In the genomic region with DNA sequence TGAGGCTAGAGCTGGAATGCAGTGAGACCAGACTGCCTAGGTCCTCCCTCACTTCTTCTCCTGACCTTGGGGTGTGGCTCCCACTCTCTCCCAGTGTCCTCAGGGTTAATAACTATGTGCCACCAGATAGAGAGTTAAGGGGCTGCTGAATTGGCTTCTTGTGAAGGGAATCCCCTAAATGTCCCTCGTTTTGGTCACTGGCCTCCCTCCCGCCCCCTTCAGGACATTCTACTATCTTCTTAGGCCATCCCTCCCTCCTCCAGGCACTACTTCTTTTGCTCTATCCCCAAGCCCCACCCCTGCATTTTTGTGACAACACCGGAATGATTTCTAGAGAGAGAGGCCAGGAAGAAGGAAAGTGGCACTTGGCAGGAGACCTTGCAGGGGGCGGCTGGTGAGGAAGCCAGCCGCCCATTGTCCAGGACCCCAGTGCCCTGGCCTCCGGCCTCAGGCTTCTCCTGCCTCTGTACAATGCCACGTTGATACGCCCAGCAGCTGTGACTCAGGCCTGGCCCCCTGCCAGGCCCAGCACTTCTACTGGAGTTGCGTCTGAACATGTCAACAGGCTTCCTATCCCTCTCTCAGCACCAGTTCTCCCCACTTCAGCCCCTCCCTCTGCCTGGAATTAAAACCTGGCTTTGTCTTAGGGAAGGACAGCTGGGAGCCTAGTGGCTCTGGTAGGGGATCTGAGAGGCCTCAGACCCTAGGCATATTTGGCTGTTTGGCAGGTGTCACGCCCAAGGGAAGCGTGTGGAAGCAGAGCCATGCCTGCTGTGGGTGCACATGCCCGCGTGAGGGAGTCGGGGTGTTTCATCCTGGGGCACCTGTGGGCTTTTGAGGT, we compare ENCODE assay signal across 1 cellular context.
TF ChIP-seq lines count a peak whose summit lies in the region.

No MANE protein-coding gene starts in this region.

TF ChIP-seq in K562, 482 proteins besides CTCF, POLR2A, EP300 and RAD21 (continued from another document and continues in another):
- TF ChIP-seq SRSF1 (IDR thresholded peaks at IDR 0.05; ENCODE audit: low read depth, low read length) (no peak), CBFA2T3 (IDR thresholded peaks at IDR 0.05) (peak; percentile 50), TGIF2 (CRISPR knock-in tag; IDR thresholded peaks at IDR 0.05) (no peak), MEF2D (tag; conservative IDR thresholded peaks at IDR 0.05; ENCODE audit: low read depth) (no peak), RAD51 (IDR thresholded peaks at IDR 0.05; ENCODE audit: borderline replicate concordance, low read depth) (no peak), BRD4 (IDR thresholded peaks at IDR 0.05) (no peak), ZNF785 (CRISPR knock-in tag; IDR thresholded peaks at IDR 0.05) (no peak), LEF1 (IDR thresholded peaks at IDR 0.05) (0 out of 2 replicates have a peak, but pooled peaks have one; percentile 47), CTBP1 (IDR thresholded peaks at IDR 0.05; ENCODE audit: borderline replicate concordance) (peak; percentile 68), SMC3 (conservative IDR thresholded peaks at IDR 0.05; ENCODE audit: insufficient read depth, low read depth, low read length) (no peak), ZNF311 (CRISPR knock-in tag; IDR thresholded peaks at IDR 0.05) (no peak), ZNF124 (CRISPR knock-in tag; IDR thresholded peaks at IDR 0.05) (no peak), CHD4 (IDR thresholded peaks at IDR 0.05; ENCODE audit: insufficient read depth, insufficient replicate concordance, low read depth, low read length, poor library complexity, severe bottlenecking) (no peak), POLR2B (IDR thresholded peaks at IDR 0.05; ENCODE audit: low read depth, partially characterized antibody) (no peak), BRCA1 (IDR thresholded peaks at IDR 0.05) (no peak), BRCA1 (CRISPR knock-in tag; IDR thresholded peaks at IDR 0.05) (no peak), WHSC1 (IDR thresholded peaks at IDR 0.05; ENCODE audit: low read length) (no peak)
- TF ChIP-seq, protein P1, sequence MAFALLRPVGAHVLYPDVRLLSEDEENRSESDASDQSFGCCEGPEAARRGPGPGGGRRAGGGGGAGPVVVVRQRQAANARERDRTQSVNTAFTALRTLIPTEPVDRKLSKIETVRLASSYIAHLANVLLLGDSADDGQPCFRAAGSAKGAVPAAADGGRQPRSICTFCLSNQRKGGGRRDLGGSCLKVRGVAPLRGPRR (CRISPR knock-in tag; IDR thresholded peaks at IDR 0.05) = no peak
- TF ChIP-seq, protein P2, sequence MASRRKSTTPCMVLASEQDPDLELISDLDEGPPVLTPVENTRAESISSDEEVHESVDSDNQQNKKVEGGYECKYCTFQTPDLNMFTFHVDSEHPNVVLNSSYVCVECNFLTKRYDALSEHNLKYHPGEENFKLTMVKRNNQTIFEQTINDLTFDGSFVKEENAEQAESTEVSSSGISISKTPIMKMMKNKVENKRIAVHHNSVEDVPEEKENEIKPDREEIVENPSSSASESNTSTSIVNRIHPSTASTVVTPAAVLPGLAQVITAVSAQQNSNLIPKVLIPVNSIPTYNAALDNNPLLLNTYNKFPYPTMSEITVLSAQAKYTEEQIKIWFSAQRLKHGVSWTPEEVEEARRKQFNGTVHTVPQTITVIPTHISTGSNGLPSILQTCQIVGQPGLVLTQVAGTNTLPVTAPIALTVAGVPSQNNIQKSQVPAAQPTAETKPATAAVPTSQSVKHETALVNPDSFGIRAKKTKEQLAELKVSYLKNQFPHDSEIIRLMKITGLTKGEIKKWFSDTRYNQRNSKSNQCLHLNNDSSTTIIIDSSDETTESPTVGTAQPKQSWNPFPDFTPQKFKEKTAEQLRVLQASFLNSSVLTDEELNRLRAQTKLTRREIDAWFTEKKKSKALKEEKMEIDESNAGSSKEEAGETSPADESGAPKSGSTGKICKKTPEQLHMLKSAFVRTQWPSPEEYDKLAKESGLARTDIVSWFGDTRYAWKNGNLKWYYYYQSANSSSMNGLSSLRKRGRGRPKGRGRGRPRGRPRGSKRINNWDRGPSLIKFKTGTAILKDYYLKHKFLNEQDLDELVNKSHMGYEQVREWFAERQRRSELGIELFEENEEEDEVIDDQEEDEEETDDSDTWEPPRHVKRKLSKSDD (conservative IDR thresholded peaks at IDR 0.05; ENCODE audit: low read length) = no peak
- TF ChIP-seq, protein P3, sequence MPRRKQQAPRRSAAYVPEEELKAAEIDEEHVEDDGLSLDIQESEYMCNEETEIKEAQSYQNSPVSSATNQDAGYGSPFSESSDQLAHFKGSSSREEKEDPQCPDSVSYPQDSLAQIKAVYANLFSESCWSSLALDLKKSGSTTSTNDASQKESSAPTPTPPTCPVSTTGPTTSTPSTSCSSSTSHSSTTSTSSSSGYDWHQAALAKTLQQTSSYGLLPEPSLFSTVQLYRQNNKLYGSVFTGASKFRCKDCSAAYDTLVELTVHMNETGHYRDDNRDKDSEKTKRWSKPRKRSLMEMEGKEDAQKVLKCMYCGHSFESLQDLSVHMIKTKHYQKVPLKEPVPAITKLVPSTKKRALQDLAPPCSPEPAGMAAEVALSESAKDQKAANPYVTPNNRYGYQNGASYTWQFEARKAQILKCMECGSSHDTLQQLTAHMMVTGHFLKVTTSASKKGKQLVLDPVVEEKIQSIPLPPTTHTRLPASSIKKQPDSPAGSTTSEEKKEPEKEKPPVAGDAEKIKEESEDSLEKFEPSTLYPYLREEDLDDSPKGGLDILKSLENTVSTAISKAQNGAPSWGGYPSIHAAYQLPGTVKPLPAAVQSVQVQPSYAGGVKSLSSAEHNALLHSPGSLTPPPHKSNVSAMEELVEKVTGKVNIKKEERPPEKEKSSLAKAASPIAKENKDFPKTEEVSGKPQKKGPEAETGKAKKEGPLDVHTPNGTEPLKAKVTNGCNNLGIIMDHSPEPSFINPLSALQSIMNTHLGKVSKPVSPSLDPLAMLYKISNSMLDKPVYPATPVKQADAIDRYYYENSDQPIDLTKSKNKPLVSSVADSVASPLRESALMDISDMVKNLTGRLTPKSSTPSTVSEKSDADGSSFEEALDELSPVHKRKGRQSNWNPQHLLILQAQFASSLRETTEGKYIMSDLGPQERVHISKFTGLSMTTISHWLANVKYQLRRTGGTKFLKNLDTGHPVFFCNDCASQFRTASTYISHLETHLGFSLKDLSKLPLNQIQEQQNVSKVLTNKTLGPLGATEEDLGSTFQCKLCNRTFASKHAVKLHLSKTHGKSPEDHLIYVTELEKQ (CRISPR knock-in tag; IDR thresholded peaks at IDR 0.05) = no peak
- TF ChIP-seq, protein P4, sequence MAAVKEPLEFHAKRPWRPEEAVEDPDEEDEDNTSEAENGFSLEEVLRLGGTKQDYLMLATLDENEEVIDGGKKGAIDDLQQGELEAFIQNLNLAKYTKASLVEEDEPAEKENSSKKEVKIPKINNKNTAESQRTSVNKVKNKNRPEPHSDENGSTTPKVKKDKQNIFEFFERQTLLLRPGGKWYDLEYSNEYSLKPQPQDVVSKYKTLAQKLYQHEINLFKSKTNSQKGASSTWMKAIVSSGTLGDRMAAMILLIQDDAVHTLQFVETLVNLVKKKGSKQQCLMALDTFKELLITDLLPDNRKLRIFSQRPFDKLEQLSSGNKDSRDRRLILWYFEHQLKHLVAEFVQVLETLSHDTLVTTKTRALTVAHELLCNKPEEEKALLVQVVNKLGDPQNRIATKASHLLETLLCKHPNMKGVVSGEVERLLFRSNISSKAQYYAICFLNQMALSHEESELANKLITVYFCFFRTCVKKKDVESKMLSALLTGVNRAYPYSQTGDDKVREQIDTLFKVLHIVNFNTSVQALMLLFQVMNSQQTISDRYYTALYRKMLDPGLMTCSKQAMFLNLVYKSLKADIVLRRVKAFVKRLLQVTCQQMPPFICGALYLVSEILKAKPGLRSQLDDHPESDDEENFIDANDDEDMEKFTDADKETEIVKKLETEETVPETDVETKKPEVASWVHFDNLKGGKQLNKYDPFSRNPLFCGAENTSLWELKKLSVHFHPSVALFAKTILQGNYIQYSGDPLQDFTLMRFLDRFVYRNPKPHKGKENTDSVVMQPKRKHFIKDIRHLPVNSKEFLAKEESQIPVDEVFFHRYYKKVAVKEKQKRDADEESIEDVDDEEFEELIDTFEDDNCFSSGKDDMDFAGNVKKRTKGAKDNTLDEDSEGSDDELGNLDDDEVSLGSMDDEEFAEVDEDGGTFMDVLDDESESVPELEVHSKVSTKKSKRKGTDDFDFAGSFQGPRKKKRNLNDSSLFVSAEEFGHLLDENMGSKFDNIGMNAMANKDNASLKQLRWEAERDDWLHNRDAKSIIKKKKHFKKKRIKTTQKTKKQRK (IDR thresholded peaks at IDR 0.05; ENCODE audit: borderline replicate concordance, low read depth, low read length) = no peak
- TF ChIP-seq, protein P5, sequence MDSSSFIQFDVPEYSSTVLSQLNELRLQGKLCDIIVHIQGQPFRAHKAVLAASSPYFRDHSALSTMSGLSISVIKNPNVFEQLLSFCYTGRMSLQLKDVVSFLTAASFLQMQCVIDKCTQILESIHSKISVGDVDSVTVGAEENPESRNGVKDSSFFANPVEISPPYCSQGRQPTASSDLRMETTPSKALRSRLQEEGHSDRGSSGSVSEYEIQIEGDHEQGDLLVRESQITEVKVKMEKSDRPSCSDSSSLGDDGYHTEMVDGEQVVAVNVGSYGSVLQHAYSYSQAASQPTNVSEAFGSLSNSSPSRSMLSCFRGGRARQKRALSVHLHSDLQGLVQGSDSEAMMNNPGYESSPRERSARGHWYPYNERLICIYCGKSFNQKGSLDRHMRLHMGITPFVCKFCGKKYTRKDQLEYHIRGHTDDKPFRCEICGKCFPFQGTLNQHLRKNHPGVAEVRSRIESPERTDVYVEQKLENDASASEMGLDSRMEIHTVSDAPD (CRISPR knock-in tag; IDR thresholded peaks at IDR 0.05) = no peak
- TF ChIP-seq, protein P6, sequence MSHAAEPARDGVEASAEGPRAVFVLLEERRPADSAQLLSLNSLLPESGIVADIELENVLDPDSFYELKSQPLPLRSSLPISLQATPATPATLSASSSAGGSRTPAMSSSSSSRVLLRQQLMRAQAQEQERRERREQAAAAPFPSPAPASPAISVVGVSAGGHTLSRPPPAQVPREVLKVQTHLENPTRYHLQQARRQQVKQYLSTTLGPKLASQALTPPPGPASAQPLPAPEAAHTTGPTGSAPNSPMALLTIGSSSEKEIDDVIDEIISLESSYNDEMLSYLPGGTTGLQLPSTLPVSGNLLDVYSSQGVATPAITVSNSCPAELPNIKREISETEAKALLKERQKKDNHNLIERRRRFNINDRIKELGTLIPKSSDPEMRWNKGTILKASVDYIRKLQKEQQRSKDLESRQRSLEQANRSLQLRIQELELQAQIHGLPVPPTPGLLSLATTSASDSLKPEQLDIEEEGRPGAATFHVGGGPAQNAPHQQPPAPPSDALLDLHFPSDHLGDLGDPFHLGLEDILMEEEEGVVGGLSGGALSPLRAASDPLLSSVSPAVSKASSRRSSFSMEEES (CRISPR knock-in tag; IDR thresholded peaks at IDR 0.05) = no peak
- TF ChIP-seq, protein P7, sequence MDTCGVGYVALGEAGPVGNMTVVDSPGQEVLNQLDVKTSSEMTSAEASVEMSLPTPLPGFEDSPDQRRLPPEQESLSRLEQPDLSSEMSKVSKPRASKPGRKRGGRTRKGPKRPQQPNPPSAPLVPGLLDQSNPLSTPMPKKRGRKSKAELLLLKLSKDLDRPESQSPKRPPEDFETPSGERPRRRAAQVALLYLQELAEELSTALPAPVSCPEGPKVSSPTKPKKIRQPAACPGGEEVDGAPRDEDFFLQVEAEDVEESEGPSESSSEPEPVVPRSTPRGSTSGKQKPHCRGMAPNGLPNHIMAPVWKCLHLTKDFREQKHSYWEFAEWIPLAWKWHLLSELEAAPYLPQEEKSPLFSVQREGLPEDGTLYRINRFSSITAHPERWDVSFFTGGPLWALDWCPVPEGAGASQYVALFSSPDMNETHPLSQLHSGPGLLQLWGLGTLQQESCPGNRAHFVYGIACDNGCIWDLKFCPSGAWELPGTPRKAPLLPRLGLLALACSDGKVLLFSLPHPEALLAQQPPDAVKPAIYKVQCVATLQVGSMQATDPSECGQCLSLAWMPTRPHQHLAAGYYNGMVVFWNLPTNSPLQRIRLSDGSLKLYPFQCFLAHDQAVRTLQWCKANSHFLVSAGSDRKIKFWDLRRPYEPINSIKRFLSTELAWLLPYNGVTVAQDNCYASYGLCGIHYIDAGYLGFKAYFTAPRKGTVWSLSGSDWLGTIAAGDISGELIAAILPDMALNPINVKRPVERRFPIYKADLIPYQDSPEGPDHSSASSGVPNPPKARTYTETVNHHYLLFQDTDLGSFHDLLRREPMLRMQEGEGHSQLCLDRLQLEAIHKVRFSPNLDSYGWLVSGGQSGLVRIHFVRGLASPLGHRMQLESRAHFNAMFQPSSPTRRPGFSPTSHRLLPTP (IDR thresholded peaks at IDR 0.05; ENCODE audit: borderline replicate concordance, extremely low read depth, insufficient read length) = no peak
- TF ChIP-seq, protein P8, sequence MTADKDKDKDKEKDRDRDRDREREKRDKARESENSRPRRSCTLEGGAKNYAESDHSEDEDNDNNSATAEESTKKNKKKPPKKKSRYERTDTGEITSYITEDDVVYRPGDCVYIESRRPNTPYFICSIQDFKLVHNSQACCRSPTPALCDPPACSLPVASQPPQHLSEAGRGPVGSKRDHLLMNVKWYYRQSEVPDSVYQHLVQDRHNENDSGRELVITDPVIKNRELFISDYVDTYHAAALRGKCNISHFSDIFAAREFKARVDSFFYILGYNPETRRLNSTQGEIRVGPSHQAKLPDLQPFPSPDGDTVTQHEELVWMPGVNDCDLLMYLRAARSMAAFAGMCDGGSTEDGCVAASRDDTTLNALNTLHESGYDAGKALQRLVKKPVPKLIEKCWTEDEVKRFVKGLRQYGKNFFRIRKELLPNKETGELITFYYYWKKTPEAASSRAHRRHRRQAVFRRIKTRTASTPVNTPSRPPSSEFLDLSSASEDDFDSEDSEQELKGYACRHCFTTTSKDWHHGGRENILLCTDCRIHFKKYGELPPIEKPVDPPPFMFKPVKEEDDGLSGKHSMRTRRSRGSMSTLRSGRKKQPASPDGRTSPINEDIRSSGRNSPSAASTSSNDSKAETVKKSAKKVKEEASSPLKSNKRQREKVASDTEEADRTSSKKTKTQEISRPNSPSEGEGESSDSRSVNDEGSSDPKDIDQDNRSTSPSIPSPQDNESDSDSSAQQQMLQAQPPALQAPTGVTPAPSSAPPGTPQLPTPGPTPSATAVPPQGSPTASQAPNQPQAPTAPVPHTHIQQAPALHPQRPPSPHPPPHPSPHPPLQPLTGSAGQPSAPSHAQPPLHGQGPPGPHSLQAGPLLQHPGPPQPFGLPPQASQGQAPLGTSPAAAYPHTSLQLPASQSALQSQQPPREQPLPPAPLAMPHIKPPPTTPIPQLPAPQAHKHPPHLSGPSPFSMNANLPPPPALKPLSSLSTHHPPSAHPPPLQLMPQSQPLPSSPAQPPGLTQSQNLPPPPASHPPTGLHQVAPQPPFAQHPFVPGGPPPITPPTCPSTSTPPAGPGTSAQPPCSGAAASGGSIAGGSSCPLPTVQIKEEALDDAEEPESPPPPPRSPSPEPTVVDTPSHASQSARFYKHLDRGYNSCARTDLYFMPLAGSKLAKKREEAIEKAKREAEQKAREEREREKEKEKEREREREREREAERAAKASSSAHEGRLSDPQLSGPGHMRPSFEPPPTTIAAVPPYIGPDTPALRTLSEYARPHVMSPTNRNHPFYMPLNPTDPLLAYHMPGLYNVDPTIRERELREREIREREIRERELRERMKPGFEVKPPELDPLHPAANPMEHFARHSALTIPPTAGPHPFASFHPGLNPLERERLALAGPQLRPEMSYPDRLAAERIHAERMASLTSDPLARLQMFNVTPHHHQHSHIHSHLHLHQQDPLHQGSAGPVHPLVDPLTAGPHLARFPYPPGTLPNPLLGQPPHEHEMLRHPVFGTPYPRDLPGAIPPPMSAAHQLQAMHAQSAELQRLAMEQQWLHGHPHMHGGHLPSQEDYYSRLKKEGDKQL (CRISPR knock-in tag; IDR thresholded peaks at IDR 0.05; ENCODE audit: borderline replicate concordance) = no peak
- TF ChIP-seq, protein P9, sequence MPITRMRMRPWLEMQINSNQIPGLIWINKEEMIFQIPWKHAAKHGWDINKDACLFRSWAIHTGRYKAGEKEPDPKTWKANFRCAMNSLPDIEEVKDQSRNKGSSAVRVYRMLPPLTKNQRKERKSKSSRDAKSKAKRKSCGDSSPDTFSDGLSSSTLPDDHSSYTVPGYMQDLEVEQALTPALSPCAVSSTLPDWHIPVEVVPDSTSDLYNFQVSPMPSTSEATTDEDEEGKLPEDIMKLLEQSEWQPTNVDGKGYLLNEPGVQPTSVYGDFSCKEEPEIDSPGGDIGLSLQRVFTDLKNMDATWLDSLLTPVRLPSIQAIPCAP (CRISPR knock-in tag; IDR thresholded peaks at IDR 0.05; ENCODE audit: borderline replicate concordance) = no peak
- TF ChIP-seq, protein P10, sequence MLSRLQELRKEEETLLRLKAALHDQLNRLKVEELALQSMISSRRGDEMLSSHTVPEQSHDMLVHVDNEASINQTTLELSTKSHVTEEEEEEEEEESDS (CRISPR knock-in tag; IDR thresholded peaks at IDR 0.05) = no peak
